ENCODE assay signal across 1 cellular context in genomic region chr4:56387023-56388001, GRCh38.
TF ChIP-seq lines count a peak whose summit lies in the region.

Gene AASDH, minus strand, starts transcription at chr4:56387491. Its CDS starts 3,192 bp downstream, at chr4:56384299.

TF ChIP-seq in HepG2, 621 proteins besides CTCF, POLR2A, EP300 and RAD21 (continued from another document):
- peak; percentile 82 for TF ChIP-seq GMEB1 (CRISPR knock-in tag; IDR thresholded peaks at IDR 0.05; ENCODE audit: borderline replicate concordance)
- TF ChIP-seq ZNF407 (CRISPR knock-in tag; IDR thresholded peaks at IDR 0.05; ENCODE audit: not compliant biosample characterization), result peak; percentile 63
- no peak for TF ChIP-seq MED13 (CRISPR knock-in tag; IDR thresholded peaks at IDR 0.05)
- peak; percentile 84; the same call in 1 of the 2 replicates for TF ChIP-seq ZNF607 (CRISPR knock-in tag; IDR thresholded peaks at IDR 0.05; ENCODE audit: borderline replicate concordance)
- TF ChIP-seq ZBTB42 (CRISPR knock-in tag; IDR thresholded peaks at IDR 0.05), result no peak
- no peak for TF ChIP-seq MTF1 (CRISPR knock-in tag; IDR thresholded peaks at IDR 0.05)
- TF ChIP-seq GTF2F1 (IDR thresholded peaks at IDR 0.05; ENCODE audit: low read length), result 0 out of 2 replicates have a peak, but pooled peaks have one; percentile 7
- peak; percentile 17; the same call in 1 of the 2 replicates for TF ChIP-seq PPARG (CRISPR knock-in tag; conservative IDR thresholded peaks at IDR 0.05)
- TF ChIP-seq ARID5B (CRISPR knock-in tag; IDR thresholded peaks at IDR 0.05), result peak; percentile 64
- peak; percentile 80 for TF ChIP-seq DRAP1 (CRISPR knock-in tag; IDR thresholded peaks at IDR 0.05)
- no peak for TF ChIP-seq TRIM24 (CRISPR knock-in tag; IDR thresholded peaks at IDR 0.05)
- peak; percentile 79; the same call in 1 of the 2 replicates for TF ChIP-seq IKZF5 (CRISPR knock-in tag; IDR thresholded peaks at IDR 0.05)
- no peak for TF ChIP-seq ZBTB20 (CRISPR knock-in tag; IDR thresholded peaks at IDR 0.05; ENCODE audit: borderline replicate concordance, low read depth)
- peak; percentile 98 for TF ChIP-seq ZFX (CRISPR knock-in tag; IDR thresholded peaks at IDR 0.05; ENCODE audit: low read depth)
- no peak for TF ChIP-seq GLMP (CRISPR knock-in tag; IDR thresholded peaks at IDR 0.05; ENCODE audit: borderline replicate concordance)
- TF ChIP-seq MEIS1 (CRISPR knock-in tag; IDR thresholded peaks at IDR 0.05; ENCODE audit: borderline replicate concordance), result no peak; the same call in 1 of the 2 replicates
TF ChIP-seq in HepG2: peak in this region for 282.
